ENCODE assay signal across 7 cellular contexts in genomic region chr16:56675685-56676210, GRCh38. TPM values are rescaled to one million over a fixed set of nuclear protein-coding genes. Genes with fewer than 3 reads are reported as not detected.
DNase-seq lines count a peak whose midpoint lies in the region; ATAC-seq and TF ChIP-seq lines count a peak whose summit lies in the region.

No MANE protein-coding gene starts in this region.

- CTCF ChIA-PET in activated B cell treated with CpG ODN at 0.5 μM for 24 hours (lab: Charles Lee), result interaction anchor here (0.6 to 1.2 kb wide), 2 partner anchors 21 to 733 kb away, joined by 4 to 5 read pairs; no protein-coding TSS in a partner anchor

- POLR2A ChIA-PET in activated B cell treated with CpG ODN at 0.5 μM for 24 hours (lab: Charles Lee), result interaction anchor here (1.5 kb wide), 1 partner anchor 26 kb away, joined by 3 read pairs; no protein-coding TSS in a partner anchor

- intact Hi-C loops in activated B cell treated with CpG ODN at 0.5 μM for 24 hours (cut with micrococcal nuclease), result no loop called here

- H3K9me3 Mint-ChIP-seq in activated B cell treated with CpG ODN at 0.5 μM for 24 hours, result no peaks in the 10 kb centered on the region
- H3K9me3 Mint-ChIP-seq in activated naive CD8-positive, alpha-beta T cell treated with anti-CD3 and anti-CD28 coated beads for 36 hours, result no peaks in the 10 kb centered on the region
- no peaks in the 10 kb centered on the region for H3K9me3 Mint-ChIP-seq in mesothelial cell of epicardium
- no peaks in the 10 kb centered on the region for H3K9me3 Mint-ChIP-seq in stimulated activated naive CD8-positive, alpha-beta T cell treated with anti-CD3 and anti-CD28 coated beads, Interleukin-15, amount 100 ng/mL, for 72 hours

- TF ChIP-seq CTCF in activated B cell treated with CpG ODN at 0.5 μM for 24 hours (IDR thresholded peaks at IDR 0.05) (no peak), mesothelial cell of epicardium (IDR thresholded peaks at IDR 0.05; ENCODE audit: unreplicated experiment) (no peak)

- ATAC-seq in activated B cell treated with CpG ODN at 0.5 μM for 24 hours (ENCODE audit: low read depth), result peak; percentile 34
- peak; percentile 78 for ATAC-seq in stimulated activated naive CD8-positive, alpha-beta T cell treated with anti-CD3 and anti-CD28 coated beads, Interleukin-15, amount 100 ng/mL, for 72 hours
- ATAC-seq in GM21786 (IDR thresholded peaks at IDR 0.05; ENCODE audit: unreplicated experiment), result no peak

- H3K27ac Mint-ChIP-seq in activated B cell treated with CpG ODN at 0.5 μM for 24 hours (no peak overlapping the region), mesothelial cell of epicardium (no peak overlapping the region)
- no peak overlapping the region for H3K27ac Mint-ChIP-seq in activated naive CD8-positive, alpha-beta T cell treated with anti-CD3 and anti-CD28 coated beads for 36 hours
- peak overlapping the region; percentile 66 to 87 for H3K27ac Mint-ChIP-seq in stimulated activated naive CD8-positive, alpha-beta T cell treated with anti-CD3 and anti-CD28 coated beads, Interleukin-15, amount 100 ng/mL, for 72 hours

- H3K4me1 Mint-ChIP-seq in activated B cell treated with CpG ODN at 0.5 μM for 24 hours (peaks cover 11% of the 10 kb centered on the region), mesothelial cell of epicardium (peaks cover 18% of the 10 kb centered on the region)
- H3K4me1 Mint-ChIP-seq in activated naive CD8-positive, alpha-beta T cell treated with anti-CD3 and anti-CD28 coated beads for 36 hours, result peaks cover 12% of the 10 kb centered on the region
- H3K4me1 Mint-ChIP-seq in stimulated activated naive CD8-positive, alpha-beta T cell treated with anti-CD3 and anti-CD28 coated beads, Interleukin-15, amount 100 ng/mL, for 72 hours, result peaks cover 30% of the 10 kb centered on the region

- H3K27me3 Mint-ChIP-seq in activated B cell treated with CpG ODN at 0.5 μM for 24 hours (peaks cover 41% of the 10 kb centered on the region), mesothelial cell of epicardium (ENCODE audit: low read depth) (peaks cover 80% of the 10 kb centered on the region)
- peaks cover 21% of the 10 kb centered on the region for H3K27me3 Mint-ChIP-seq in activated naive CD8-positive, alpha-beta T cell treated with anti-CD3 and anti-CD28 coated beads for 36 hours
- H3K27me3 Mint-ChIP-seq in stimulated activated naive CD8-positive, alpha-beta T cell treated with anti-CD3 and anti-CD28 coated beads, Interleukin-15, amount 100 ng/mL, for 72 hours, result peaks cover 13% of the 10 kb centered on the region

- H3K36me3 Mint-ChIP-seq in activated B cell treated with CpG ODN at 0.5 μM for 24 hours (ENCODE audit: low read depth), result no peaks in the 10 kb centered on the region
- peaks cover 1% of the 10 kb centered on the region for H3K36me3 Mint-ChIP-seq in activated naive CD8-positive, alpha-beta T cell treated with anti-CD3 and anti-CD28 coated beads for 36 hours
- no peaks in the 10 kb centered on the region for H3K36me3 Mint-ChIP-seq in mesothelial cell of epicardium

- peak overlapping the region; percentile 20 for H3K4me3 Mint-ChIP-seq in activated B cell treated with CpG ODN at 0.5 μM for 24 hours
- H3K4me3 Mint-ChIP-seq in activated naive CD8-positive, alpha-beta T cell treated with anti-CD3 and anti-CD28 coated beads for 36 hours, result peak overlapping the region; percentile 72
- peak overlapping the region; percentile 60 for H3K4me3 Mint-ChIP-seq in mesothelial cell of epicardium
- peak overlapping the region; percentile 53 to 84 for H3K4me3 Mint-ChIP-seq in stimulated activated naive CD8-positive, alpha-beta T cell treated with anti-CD3 and anti-CD28 coated beads, Interleukin-15, amount 100 ng/mL, for 72 hours

- no peak for DNase-seq in activated B cell treated with CpG ODN at 0.5 μM for 24 hours
- DNase-seq in activated naive CD8-positive, alpha-beta T cell treated with anti-CD3 and anti-CD28 coated beads for 36 hours, result peak; percentile 76
- no peak for DNase-seq in mesothelial cell of epicardium (ENCODE audit: low spot score in 2 of 2, unreplicated experiment in 2 of 2)
- peak; percentile 53 to 65 for DNase-seq in stimulated activated naive CD8-positive, alpha-beta T cell treated with anti-CD3 and anti-CD28 coated beads, Interleukin-15, amount 100 ng/mL, for 72 hours
- no peak for DNase-seq in NK-92 treated with Interleukin-12 subunit alpha and Interleukin-12 subunit beta, amount 100 ng/mL, for 24 hours (lab: John Stamatoyannopoulos, UW)
- DNase-seq in RPMI8226, result no peak

RNA-seq across cellular contexts. Expression of gene MT1H, which starts 6.1 kb away (rescaled TPM):
- 1.3 TPM in 1 of 2 replicates, not detected in the other for total RNA-seq in activated B cell treated with CpG ODN at 0.5 μM for 24 hours
- 1 to 10 TPM; 2.3 to 3.3 TPM for total RNA-seq in activated naive CD8-positive, alpha-beta T cell treated with anti-CD3 and anti-CD28 coated beads for 36 hours
- not detected in 3 replicates for total RNA-seq in mesothelial cell of epicardium

RNA-seq across cellular contexts. Expression of gene MT1X, which starts 6.5 kb away (rescaled TPM):
- 36.3 and 48.9 TPM in 2 replicates for total RNA-seq in activated B cell treated with CpG ODN at 0.5 μM for 24 hours
- total RNA-seq in activated naive CD8-positive, alpha-beta T cell treated with anti-CD3 and anti-CD28 coated beads for 36 hours, result 10 to 100 TPM; 71.4 to 72.3 TPM
- total RNA-seq in mesothelial cell of epicardium, result 6.8 to 8.9 TPM (median 7.1 TPM) in 3 replicates

RNA-seq across cellular contexts. Expression of gene MT1G, which starts 7.9 kb away (rescaled TPM):
- total RNA-seq in activated B cell treated with CpG ODN at 0.5 μM for 24 hours, result 0.69 TPM in 1 of 2 replicates, not detected in the other
- 10 to 100 TPM; 35.8 to 41.8 TPM for total RNA-seq in activated naive CD8-positive, alpha-beta T cell treated with anti-CD3 and anti-CD28 coated beads for 36 hours
- total RNA-seq in mesothelial cell of epicardium, result not detected in 3 replicates

RNA-seq across cellular contexts. Expression of gene MT1F, which starts 18.0 kb away (rescaled TPM):
- 21.4 and 22.8 TPM in 2 replicates for total RNA-seq in activated B cell treated with CpG ODN at 0.5 μM for 24 hours
- total RNA-seq in activated naive CD8-positive, alpha-beta T cell treated with anti-CD3 and anti-CD28 coated beads for 36 hours, result 10 to 100 TPM; 13.1 to 13.2 TPM
- total RNA-seq in mesothelial cell of epicardium, result 0.63 to 0.95 TPM (median 0.66 TPM) in 3 replicates

RNA-seq across cellular contexts. Expression of gene MT1B, which starts 24.1 kb away (rescaled TPM):
- total RNA-seq in activated B cell treated with CpG ODN at 0.5 μM for 24 hours, result not detected in 2 replicates
- not detected for total RNA-seq in activated naive CD8-positive, alpha-beta T cell treated with anti-CD3 and anti-CD28 coated beads for 36 hours
- total RNA-seq in mesothelial cell of epicardium, result not detected in 3 replicates

Comparison
In these comparisons a context has a peak if more than half of its experiments do, and no peak if none do; other contexts are left out.
1. DNase-seq: peak in activated naive CD8-positive, alpha-beta T cell treated with anti-CD3 and anti-CD28 coated beads for 36 hours (single experiment) and stimulated activated naive CD8-positive, alpha-beta T cell treated with anti-CD3 and anti-CD28 coated beads, Interleukin-15, amount 100 ng/mL, for 72 hours (2 of 2); none in activated B cell treated with CpG ODN at 0.5 μM for 24 hours (single experiment), mesothelial cell of epicardium (0 of 2), NK-92 treated with Interleukin-12 subunit alpha and Interleukin-12 subunit beta, amount 100 ng/mL, for 24 hours (single experiment) and RPMI8226 (single experiment).
2. H3K27ac Mint-ChIP-seq: peak in stimulated activated naive CD8-positive, alpha-beta T cell treated with anti-CD3 and anti-CD28 coated beads, Interleukin-15, amount 100 ng/mL, for 72 hours (2 of 2); none in activated B cell treated with CpG ODN at 0.5 μM for 24 hours (single experiment), activated naive CD8-positive, alpha-beta T cell treated with anti-CD3 and anti-CD28 coated beads for 36 hours (single experiment) and mesothelial cell of epicardium (single experiment).
3. H3K4me3 Mint-ChIP-seq: peak in every context shown above with its lines; median percentile 72 in activated naive CD8-positive, alpha-beta T cell treated with anti-CD3 and anti-CD28 coated beads for 36 hours; 68 in stimulated activated naive CD8-positive, alpha-beta T cell treated with anti-CD3 and anti-CD28 coated beads, Interleukin-15, amount 100 ng/mL, for 72 hours; 60 in mesothelial cell of epicardium; 20 in activated B cell treated with CpG ODN at 0.5 μM for 24 hours.
4. RNA of gene MT1G, which starts 7.9 kb away (total RNA-seq): 35.8 to 41.8 TPM in activated naive CD8-positive, alpha-beta T cell treated with anti-CD3 and anti-CD28 coated beads for 36 hours; 0.69 TPM in activated B cell treated with CpG ODN at 0.5 μM for 24 hours and not detected in mesothelial cell of epicardium; every median in the first group is over 10 times any median in the second.